In genomic region chr14:73909681-73910080, GRCh38 we compare ENCODE assay signal across 15 cellular contexts. TPM values are rescaled to one million over a fixed set of nuclear protein-coding genes. Genes with fewer than 3 reads are reported as not detected.
A peak's percentile ranks its signal among the peaks of the same experiment; 100 is the strongest.
DNase-seq lines count a peak whose midpoint lies in the region; ATAC-seq and TF ChIP-seq lines count a peak whose summit lies in the region.
"Had no signal": no experiment of that assay in that cellular context is flagged by ENCODE, and none has a peak within 500 bp of the region (broad histone marks: within the 10 kb centered on the region; RNA-seq: fewer than 3 reads in every experiment).

No MANE protein-coding gene starts in this region.

- no TSS peak for BruUV-seq in IMR-90 (replicated peaks; lab: Mats Ljungman, UMichigan)

- H3K9me3 ChIP-seq in IMR-90 (ENCODE audit: control insufficient read depth, insufficient read depth, low read length): no peaks in the 10 kb centered on the region

- H3K27me3 ChIP-seq in IMR-90 (ENCODE audit: control insufficient read depth, insufficient read depth, low read length): no peaks in the 10 kb centered on the region

- CTCF ChIA-PET in IMR-90 (lab: Yijun Ruan, JAX): no interaction called here

- H3K4me2 ChIP-seq in IMR-90 (ENCODE audit: low read depth, low read length): no peak overlapping the region
- H3K4me2 ChIP-seq: GM23338 had no signal

- H2BK20ac ChIP-seq in IMR-90 (ENCODE audit: low read depth, low read length): no peak overlapping the region

- H3K9me1 ChIP-seq in IMR-90 (ENCODE audit: insufficient read depth, low read length): no peaks in the 10 kb centered on the region

- H4K5ac ChIP-seq in IMR-90 (ENCODE audit: low read depth, low read length): no peak overlapping the region

- H3K4me3 ChIP-seq in IMR-90 (ENCODE audit: insufficient read depth, low read depth, low read length): no peak overlapping the region
- H3K4me3 ChIP-seq: GM23338, K562 had no signal

- no peak overlapping the region for H2BK15ac ChIP-seq in IMR-90 (ENCODE audit: low read depth, low read length)

- peak overlapping the region; percentile 81 for H3K27ac Mint-ChIP-seq in activated naive CD8-positive, alpha-beta T cell
- H3K27ac Mint-ChIP-seq in activated naive CD8-positive, alpha-beta T cell treated with anti-CD3 and anti-CD28 coated beads, Interleukin-2, amount 50 U/mL, for 24 hours: no peak overlapping the region
- peak overlapping the region; percentile 83 for H3K27ac Mint-ChIP-seq in stimulated activated effector memory CD8-positive, alpha-beta T cell treated with anti-CD3 and anti-CD28 coated beads, Interleukin-12 subunit alpha, Interleukin-12 subunit beta, amount 100 ng/mL, for 72 hours
- H3K27ac Mint-ChIP-seq: GM23338 had no signal

- no peak overlapping the region for H4K91ac ChIP-seq in IMR-90 (ENCODE audit: insufficient read depth, low read depth, low read length)

- no peak for TF ChIP-seq POLR2A in IMR-90 (IDR thresholded peaks at IDR 0.05; ENCODE audit: low read depth, low read length)

- H3K23ac ChIP-seq in IMR-90 (ENCODE audit: low read depth, low read length): no peak overlapping the region

- H3K4me1 ChIP-seq in IMR-90 (ENCODE audit: control insufficient read depth, insufficient read depth, low read length): no peaks in the 10 kb centered on the region

- peaks cover 22 to 30% of the 10 kb centered on the region in 2 experiments for H3K79me1 ChIP-seq in IMR-90 (ENCODE audit: low read depth in 1 of 2, low read length in 2 of 2)

- POLR2A ChIA-PET in IMR-90 (lab: Charles Lee; ENCODE audit: unreplicated experiment): no interaction called here

- ATAC-seq in activated naive CD8-positive, alpha-beta T cell treated with anti-CD3 and anti-CD28 coated beads, Interleukin-2, amount 50 U/mL, for 24 hours: no peak
- ATAC-seq in IMR-90 (ENCODE audit: low read depth): no peak
- no peak for ATAC-seq in stimulated activated effector memory CD8-positive, alpha-beta T cell treated with anti-CD3 and anti-CD28 coated beads, Interleukin-12 subunit alpha, Interleukin-12 subunit beta, amount 100 ng/mL, for 72 hours
- ATAC-seq: GM23338, K562, Right ventricle myocardium inferior had no signal

- DNase-seq in activated naive CD8-positive, alpha-beta T cell treated with anti-CD3 and anti-CD28 coated beads, Interleukin-2, amount 50 U/mL, for 24 hours: no peak
- DNase-seq in IMR-90 (peak; percentile 66), amniotic epithelial cell (ENCODE audit: low read depth) (peak; percentile 51), ecto neural progenitor cell (ENCODE audit: low spot score) (no peak), NCI-H2196 (lab: John Stamatoyannopoulos, UW; ENCODE audit: unreplicated experiment) (no peak)
- no peak for DNase-seq in stimulated activated effector memory CD8-positive, alpha-beta T cell treated with anti-CD3 and anti-CD28 coated beads, Interleukin-12 subunit alpha, Interleukin-12 subunit beta, amount 100 ng/mL, for 72 hours (ENCODE audit: low spot score in 2 of 2)
- DNase-seq: DMS 273 treated with DMSO at 0.1 percent for 48 hours, NCI-H1048, NCI-H146, NCI-H2107, NCI-H748 treated with DMSO at 0.1 percent for 48 hours had no signal

- no peak overlapping the region for H3K4ac ChIP-seq in IMR-90 (ENCODE audit: low read depth, low read length)

- H3K36me3 Mint-ChIP-seq in activated naive CD8-positive, alpha-beta T cell: peaks cover 33% of the 10 kb centered on the region
- H3K36me3 Mint-ChIP-seq in activated naive CD8-positive, alpha-beta T cell treated with anti-CD3 and anti-CD28 coated beads, Interleukin-2, amount 50 U/mL, for 24 hours (ENCODE audit: low read depth): peaks cover 71% of the 10 kb centered on the region
- H3K36me3 Mint-ChIP-seq in stimulated activated effector memory CD8-positive, alpha-beta T cell treated with anti-CD3 and anti-CD28 coated beads, Interleukin-12 subunit alpha, Interleukin-12 subunit beta, amount 100 ng/mL, for 72 hours: peaks cover 100% of the 10 kb centered on the region

- H3K4me1 Mint-ChIP-seq in activated naive CD8-positive, alpha-beta T cell (ENCODE audit: low read depth): peaks cover 9% of the 10 kb centered on the region
- peaks cover 2% of the 10 kb centered on the region for H3K4me1 Mint-ChIP-seq in activated naive CD8-positive, alpha-beta T cell treated with anti-CD3 and anti-CD28 coated beads, Interleukin-2, amount 50 U/mL, for 24 hours
- peaks cover 18% of the 10 kb centered on the region for H3K4me1 Mint-ChIP-seq in stimulated activated effector memory CD8-positive, alpha-beta T cell treated with anti-CD3 and anti-CD28 coated beads, Interleukin-12 subunit alpha, Interleukin-12 subunit beta, amount 100 ng/mL, for 72 hours
- H3K4me1 Mint-ChIP-seq: GM23338 had no signal

- H4K8ac ChIP-seq in IMR-90 (ENCODE audit: low read depth in 2 of 2, low read length in 2 of 2): no peak overlapping the region

- H2BK5ac ChIP-seq in IMR-90 (ENCODE audit: low read depth, low read length, poor library complexity, severe bottlenecking): no peak overlapping the region

- H2AFZ ChIP-seq in IMR-90 (replicated peaks; ENCODE audit: low read length, poor library complexity): no peak overlapping the region
- H2AFZ ChIP-seq: GM23338 had no signal

- in situ Hi-C loops in IMR-90 (cut with MboI; ENCODE audit: low sequenced_read_pairs): no loop called here

- no peaks in the 10 kb centered on the region for H3K27me3 Mint-ChIP-seq in activated naive CD8-positive, alpha-beta T cell
- no peaks in the 10 kb centered on the region for H3K27me3 Mint-ChIP-seq in activated naive CD8-positive, alpha-beta T cell treated with anti-CD3 and anti-CD28 coated beads, Interleukin-2, amount 50 U/mL, for 24 hours

- TF ChIP-seq CTCF in IMR-90 (conservative IDR thresholded peaks at IDR 0.05; ENCODE audit: low read depth, low read length): no peak

- intact Hi-C loops in IMR-90 (cut with micrococcal nuclease): no loop called here

- H3K9ac ChIP-seq in IMR-90 (ENCODE audit: low read depth, low read length): no peak overlapping the region

- TF ChIP-seq RAD21 in IMR-90 (IDR thresholded peaks at IDR 0.05; ENCODE audit: low read length): no peak

- H2BK120ac ChIP-seq in IMR-90 (ENCODE audit: low read depth, low read length): no peak overlapping the region

- no peak overlapping the region for H3K56ac ChIP-seq in IMR-90 (ENCODE audit: extremely low read depth, insufficient read depth, low read length)

- H2AK9ac ChIP-seq in IMR-90 (replicated peaks; ENCODE audit: low read depth, low read length, poor library complexity): no peak overlapping the region

- H2AK5ac ChIP-seq in IMR-90 (ENCODE audit: low read depth, low read length): no peak overlapping the region

- H3K14ac ChIP-seq in IMR-90 (replicated peaks; ENCODE audit: low read depth, low read length): no peak overlapping the region

- peaks cover 51% of the 10 kb centered on the region for H3K36me3 ChIP-seq in IMR-90 (ENCODE audit: control insufficient read depth, insufficient read depth, low read length)

- no peak overlapping the region for H3K18ac ChIP-seq in IMR-90 (ENCODE audit: low read depth, low read length)

- no peaks in the 10 kb centered on the region for H4K20me1 ChIP-seq in IMR-90 (ENCODE audit: insufficient read depth, low read length)

- no peak overlapping the region for H3K27ac ChIP-seq in IMR-90 (ENCODE audit: insufficient read depth, low read length)

- H3K9me3 Mint-ChIP-seq in activated naive CD8-positive, alpha-beta T cell (ENCODE audit: low read depth): peaks cover 5% of the 10 kb centered on the region
- peaks cover 6% of the 10 kb centered on the region for H3K9me3 Mint-ChIP-seq in activated naive CD8-positive, alpha-beta T cell treated with anti-CD3 and anti-CD28 coated beads, Interleukin-2, amount 50 U/mL, for 24 hours
- H3K9me3 Mint-ChIP-seq in stimulated activated effector memory CD8-positive, alpha-beta T cell treated with anti-CD3 and anti-CD28 coated beads, Interleukin-12 subunit alpha, Interleukin-12 subunit beta, amount 100 ng/mL, for 72 hours: peaks cover 2% of the 10 kb centered on the region

- H3K4me3 Mint-ChIP-seq in activated naive CD8-positive, alpha-beta T cell: no peak overlapping the region
- H3K4me3 Mint-ChIP-seq in activated naive CD8-positive, alpha-beta T cell treated with anti-CD3 and anti-CD28 coated beads, Interleukin-2, amount 50 U/mL, for 24 hours: no peak overlapping the region
- H3K4me3 Mint-ChIP-seq in stimulated activated effector memory CD8-positive, alpha-beta T cell treated with anti-CD3 and anti-CD28 coated beads, Interleukin-12 subunit alpha, Interleukin-12 subunit beta, amount 100 ng/mL, for 72 hours: no peak overlapping the region
- H3K4me3 Mint-ChIP-seq: GM23338 had no signal

- no CpG with 5 or more reads among the region's 1 CpG for WGBS in IMR-90 (ENCODE audit: extremely low coverage in 2 of 2, insufficient read length in 1 of 2), 2 experiments

- dilution Hi-C loops in IMR-90 (cut with HindIII; ENCODE audit: low sequenced_read_pairs, unreplicated experiment): no loop called here

TF ChIP-seq in IMR-90, 13 proteins besides CTCF, POLR2A, EP300 and RAD21 (continues in another document):
- TF ChIP-seq CEBPB (IDR thresholded peaks at IDR 0.05; ENCODE audit: low read depth, low read length) (no peak), MXI1 (IDR thresholded peaks at IDR 0.05; ENCODE audit: borderline replicate concordance, low read depth, low read length) (no peak), FOS (IDR thresholded peaks at IDR 0.05; ENCODE audit: low read depth, low read length) (no peak), USF2 (IDR thresholded peaks at IDR 0.05; ENCODE audit: low read depth, low read length) (no peak)

RNA-seq across cellular contexts. Expression of gene ZNF410, which starts 23.0 kb away (rescaled TPM):
- total RNA-seq in IMR-90 (2012; rRNA removed): 73.9 and 89.1 TPM in 2 replicates
- 22.3 and 27.9 TPM in 2 replicates for polyA plus RNA-seq in IMR-90 (2012; rRNA removed)
- 8.7 and 13.6 TPM in 2 replicates for polyA plus RNA-seq in IMR-90 (2012; cell fraction: cytosol; rRNA removed)
- polyA plus RNA-seq in IMR-90 (2012; cell fraction: nucleus; rRNA removed; ENCODE audit: low replicate concordance): 10.1 and 55.1 TPM in 2 replicates

RNA-seq across cellular contexts. Expression of gene FAM161B, which starts 40.2 kb away (rescaled TPM):
- 2.5 and 2.8 TPM in 2 replicates for total RNA-seq in IMR-90 (2012; rRNA removed)
- 1.8 and 1.9 TPM in 2 replicates for polyA plus RNA-seq in IMR-90 (2012; rRNA removed)
- polyA plus RNA-seq in IMR-90 (2012; cell fraction: cytosol; rRNA removed): 0.73 and 1.0 TPM in 2 replicates
- polyA plus RNA-seq in IMR-90 (2012; cell fraction: nucleus; rRNA removed; ENCODE audit: low replicate concordance): 0.82 and 1.2 TPM in 2 replicates

RNA-seq across cellular contexts. Expression of gene COQ6, which starts 40.4 kb away (rescaled TPM):
- total RNA-seq in IMR-90 (2012; rRNA removed): 16.1 and 21.0 TPM in 2 replicates
- 25.7 and 28.6 TPM in 2 replicates for polyA plus RNA-seq in IMR-90 (2012; rRNA removed)
- 23.9 and 26.4 TPM in 2 replicates for polyA plus RNA-seq in IMR-90 (2012; cell fraction: cytosol; rRNA removed)
- 61.0 and 73.9 TPM in 2 replicates for polyA plus RNA-seq in IMR-90 (2012; cell fraction: nucleus; rRNA removed; ENCODE audit: low replicate concordance)

RNA-seq across cellular contexts. Expression of gene PTGR2, which starts 58.0 kb away (rescaled TPM):
- total RNA-seq in IMR-90 (2012; rRNA removed): 1.3 and 2.8 TPM in 2 replicates
- polyA plus RNA-seq in IMR-90 (2012; rRNA removed): 2.0 and 3.2 TPM in 2 replicates
- 0.48 and 0.99 TPM in 2 replicates for polyA plus RNA-seq in IMR-90 (2012; cell fraction: cytosol; rRNA removed)
- polyA plus RNA-seq in IMR-90 (2012; cell fraction: nucleus; rRNA removed; ENCODE audit: low replicate concordance): 1.1 and 6.0 TPM in 2 replicates

Comparison
In these comparisons a context has a peak if more than half of its experiments do, and no peak if none do; other contexts are left out.
1. DNase-seq: peak in IMR-90 (single experiment) and amniotic epithelial cell (single experiment); none in activated naive CD8-positive, alpha-beta T cell treated with anti-CD3 and anti-CD28 coated beads, Interleukin-2, amount 50 U/mL, for 24 hours (single experiment), stimulated activated effector memory CD8-positive, alpha-beta T cell treated with anti-CD3 and anti-CD28 coated beads, Interleukin-12 subunit alpha, Interleukin-12 subunit beta, amount 100 ng/mL, for 72 hours (0 of 2), ecto neural progenitor cell (single experiment) and NCI-H2196 (single experiment).